9 cellular contexts compared by ENCODE assay signal in the genomic region with DNA sequence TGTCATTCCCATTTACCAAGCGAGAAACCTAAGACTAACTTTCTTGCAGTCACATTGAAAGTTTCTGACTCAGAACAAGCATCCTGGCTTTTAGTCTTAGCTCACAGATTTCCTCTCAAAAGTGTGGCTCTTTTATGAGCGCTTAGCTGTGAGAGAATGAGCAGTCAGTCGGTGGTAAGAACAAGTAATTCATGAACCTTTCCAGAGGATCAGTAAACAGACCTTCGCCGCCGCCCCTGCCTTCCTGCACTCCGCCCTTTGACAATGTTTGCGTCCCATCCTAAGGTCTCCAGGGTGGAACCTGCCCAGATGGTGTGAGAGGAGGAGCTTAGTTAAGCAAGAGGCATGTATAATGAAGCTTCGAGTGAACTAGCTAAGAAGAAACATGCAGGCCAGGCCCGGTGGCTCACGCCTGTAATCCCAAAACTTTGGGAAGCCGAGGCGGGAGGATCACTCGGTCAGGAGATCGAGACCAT.
DNase-seq lines count a peak whose midpoint lies in the region; ATAC-seq and TF ChIP-seq lines count a peak whose summit lies in the region.
"Had no signal": no experiment of that assay in that cellular context is flagged by ENCODE, and none has a peak within 500 bp of the region (broad histone marks: within the 10 kb centered on the region; RNA-seq: fewer than 3 reads in every experiment).

No MANE protein-coding gene starts in this region.

- intact Hi-C loops in left ventricle myocardium superior (cut with micrococcal nuclease), result no loop called here

- H3K27me3 Mint-ChIP-seq in nephron progenitor cell (ENCODE audit: low read depth, poor library complexity), result peaks cover 3% of the 10 kb centered on the region

- H3K9me3 Mint-ChIP-seq in nephron progenitor cell, result no peaks in the 10 kb centered on the region
- H3K9me3 Mint-ChIP-seq: H9 had no signal

- DNase-seq in NCI-H510A (lab: John Stamatoyannopoulos, UW), result peak; percentile 52
- no peak for DNase-seq in nephron progenitor cell
- DNase-seq in activated effector memory CD4-positive, alpha-beta T cell treated with anti-CD3 and anti-CD28 coated beads, Interleukin-2, amount 50 U/mL, for 16 hours, result no peak
- DNase-seq in left ventricle myocardium superior, result no peak
- no peak for DNase-seq in LoVo (ENCODE audit: low spot score)
- DNase-seq in activated CD4-positive, alpha-beta T cell treated with anti-CD3 and anti-CD28 coated beads, Interleukin-2, amount 50 U/mL, for 4 hours, result no peak
- DNase-seq: H9 had no signal

- peaks cover 10% of the 10 kb centered on the region for H3K4me1 Mint-ChIP-seq in nephron progenitor cell

- H3K4me3 Mint-ChIP-seq in nephron progenitor cell, result no peak overlapping the region
- H3K4me3 Mint-ChIP-seq: H9 had no signal

- ATAC-seq in GM18511 (IDR thresholded peaks at IDR 0.05; ENCODE audit: unreplicated experiment), result peak; percentile 90
- peak; percentile 92 for ATAC-seq in GM21529 (IDR thresholded peaks at IDR 0.05; ENCODE audit: unreplicated experiment)
- no peak for ATAC-seq in left ventricle myocardium superior

- H3K27ac Mint-ChIP-seq in nephron progenitor cell, result peak overlapping the region; percentile 17
- H3K27ac Mint-ChIP-seq: H9 had no signal

- no peak for TF ChIP-seq CTCF in nephron progenitor cell (IDR thresholded peaks at IDR 0.05)

- no peaks in the 10 kb centered on the region for H3K36me3 Mint-ChIP-seq in nephron progenitor cell (ENCODE audit: low read depth)
